21 cellular contexts compared by ENCODE assay signal in genomic region chr1:217846733-217847132, GRCh38.
DNase-seq lines count a peak whose midpoint lies in the region; ATAC-seq, FAIRE-seq and TF ChIP-seq lines count a peak whose summit lies in the region.
"Had no signal": no experiment of that assay in that cellular context is flagged by ENCODE, and none has a peak within 500 bp of the region (broad histone marks: within the 10 kb centered on the region; RNA-seq: fewer than 3 reads in every experiment).

No MANE protein-coding gene starts in this region.

- H3K9me3 ChIP-seq in A549: no peaks in the 10 kb centered on the region
- H3K9me3 ChIP-seq: BE2C; BLaER1 treated with 17β-estradiol and CSF1 and Interleukin-3, amounts not matched to agents 10 nM and 100 nM had no signal

- H3K9me3 Mint-ChIP-seq in stimulated activated naive CD8-positive, alpha-beta T cell treated with anti-CD3 and anti-CD28 coated beads, Interleukin-15, amount 100 ng/mL, for 72 hours: no peaks in the 10 kb centered on the region
- H3K9me3 Mint-ChIP-seq: CD4-positive, alpha-beta memory T cell had no signal

- 2% methylated on average over 1 of the region's 1 CpG for WGBS in A549 (ENCODE audit: missing lambda C conversion rate)

- TF ChIP-seq RAD21 in A549 (conservative IDR thresholded peaks at IDR 0.05 in 1 of 2, IDR thresholded peaks at IDR 0.05 in 1 of 2): no peak

- no peak overlapping the region for H3K27ac Mint-ChIP-seq in stimulated activated naive CD8-positive, alpha-beta T cell treated with anti-CD3 and anti-CD28 coated beads, Interleukin-15, amount 100 ng/mL, for 72 hours
- H3K27ac Mint-ChIP-seq: CD14-positive monocyte; CD4-positive, alpha-beta memory T cell had no signal

- no peak overlapping the region for H3K4me3 Mint-ChIP-seq in stimulated activated naive CD8-positive, alpha-beta T cell treated with anti-CD3 and anti-CD28 coated beads, Interleukin-15, amount 100 ng/mL, for 72 hours
- H3K4me3 Mint-ChIP-seq: CD14-positive monocyte; CD4-positive, alpha-beta memory T cell had no signal

- no peak for TF ChIP-seq POLR2A in A549 (IDR thresholded peaks at IDR 0.05; ENCODE audit: low read length)

- ATAC-seq in A549 (no peak), GM19395 (IDR thresholded peaks at IDR 0.05; ENCODE audit: unreplicated experiment) (no peak)
- no peak for ATAC-seq in stimulated activated naive CD8-positive, alpha-beta T cell treated with anti-CD3 and anti-CD28 coated beads, Interleukin-15, amount 100 ng/mL, for 72 hours

- H3K4me1 Mint-ChIP-seq in stimulated activated naive CD8-positive, alpha-beta T cell treated with anti-CD3 and anti-CD28 coated beads, Interleukin-15, amount 100 ng/mL, for 72 hours: no peaks in the 10 kb centered on the region
- H3K4me1 Mint-ChIP-seq: CD14-positive monocyte; CD4-positive, alpha-beta memory T cell had no signal

- no peak overlapping the region for H3K4me3 ChIP-seq in A549
- no peak overlapping the region for H3K4me3 ChIP-seq in foreskin fibroblast (ENCODE audit: low read depth in 1 of 2, low read length in 2 of 2)
- H3K4me3 ChIP-seq: BLaER1 treated with 17β-estradiol and CSF1 and Interleukin-3, amounts not matched to agents 10 nM and 100 nM; GM23248 had no signal

- POLR2A ChIA-PET in A549 (lab: Yijun Ruan, JAX): no interaction called here

- DNase-seq in A549 (ENCODE audit: low read depth in 1 of 2, low spot score in 1 of 2) (no peak), foreskin fibroblast (no peak)
- DNase-seq in stimulated activated naive CD8-positive, alpha-beta T cell treated with anti-CD3 and anti-CD28 coated beads, Interleukin-15, amount 100 ng/mL, for 72 hours: no peak
- DNase-seq: ACHN; AML-193; BE2C; Calu3; CD4-positive, alpha-beta memory T cell; COR-L47; DMS53; DMS79 treated with DMSO at 0.1 percent for 48 hours; GM23248; H7; HCEC 1CT had no signal

- H3K27ac ChIP-seq in A549: no peak overlapping the region
- H3K27ac ChIP-seq: BLaER1 treated with 17β-estradiol and CSF1 and Interleukin-3, amounts not matched to agents 10 nM and 100 nM; GM23248 had no signal

- TF ChIP-seq EP300 in A549 (IDR thresholded peaks at IDR 0.05): no peak

- FAIRE-seq in A549 (lab: Jason Lieb, UNC) (no peak), TTC549 (lab: Jason Lieb, UNC) (peak; percentile 91), islet of Langerhans (lab: Jason Lieb, UNC) (peak; percentile 53)
- FAIRE-seq: GM12892, H1 had no signal

- no peaks in the 10 kb centered on the region for H3K27me3 Mint-ChIP-seq in stimulated activated naive CD8-positive, alpha-beta T cell treated with anti-CD3 and anti-CD28 coated beads, Interleukin-15, amount 100 ng/mL, for 72 hours
- H3K27me3 Mint-ChIP-seq: CD4-positive, alpha-beta memory T cell had no signal

- H3K4me2 ChIP-seq in A549: no peak overlapping the region
- H3K4me2 ChIP-seq: BLaER1 treated with 17β-estradiol and CSF1 and Interleukin-3, amounts not matched to agents 10 nM and 100 nM had no signal

- H3K4me1 ChIP-seq in A549: no peaks in the 10 kb centered on the region
- H3K4me1 ChIP-seq: BE2C; BLaER1 treated with 17β-estradiol and CSF1 and Interleukin-3, amounts not matched to agents 10 nM and 100 nM had no signal

- TF ChIP-seq CTCF in A549 (IDR thresholded peaks at IDR 0.05): no peak
- TF ChIP-seq CTCF in foreskin fibroblast (IDR thresholded peaks at IDR 0.05; ENCODE audit: low read depth, low read length): no peak

- CTCF ChIA-PET in A549 (lab: Yijun Ruan, JAX): interaction anchor here (1.2 kb wide), 1 partner anchor 10 kb away, joined by 3 read pairs; no protein-coding TSS in a partner anchor

TF ChIP-seq in A549, 52 proteins besides CTCF, POLR2A, EP300 and RAD21:
- TF ChIP-seq MAFK (IDR thresholded peaks at IDR 0.05; ENCODE audit: partially characterized antibody): peak; percentile 26
- TF ChIP-seq BCL3 (IDR thresholded peaks at IDR 0.05): no peak
- TF ChIP-seq KDM5A (IDR thresholded peaks at IDR 0.05): no peak
- TF ChIP-seq JUNB (IDR thresholded peaks at IDR 0.05): no peak
- TF ChIP-seq MAX (IDR thresholded peaks at IDR 0.05): no peak
- no peak for TF ChIP-seq FOXS1 (CRISPR knock-in tag; IDR thresholded peaks at IDR 0.05)
